Comparison of ENCODE assay signal across 18 cellular contexts in the genomic region with DNA sequence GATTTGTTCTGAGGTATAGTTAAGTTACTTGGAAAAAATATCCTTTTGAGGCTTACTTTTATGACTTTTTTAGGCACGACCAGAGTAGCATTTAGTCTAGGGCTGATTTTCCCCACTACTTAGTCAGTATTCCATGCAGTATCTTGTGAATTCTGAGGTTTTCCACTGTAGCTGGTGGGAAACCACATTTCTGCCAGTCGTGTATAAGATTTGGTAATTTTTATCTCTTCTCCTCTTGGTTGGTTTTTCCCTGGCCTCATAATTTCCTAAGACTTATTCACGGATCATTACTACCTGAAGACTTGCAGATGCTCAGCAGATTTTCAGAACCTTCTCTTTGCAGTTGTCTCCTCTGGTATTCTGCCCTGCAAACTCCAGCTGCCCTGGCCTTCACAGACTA. TPM values are rescaled to one million over a fixed set of nuclear protein-coding genes. Genes with fewer than 3 reads are reported as not detected.
A peak's percentile ranks its signal among the peaks of the same experiment; 100 is the strongest.
DNase-seq lines count a peak whose midpoint lies in the region; ATAC-seq and TF ChIP-seq lines count a peak whose summit lies in the region.
"Had no signal": no experiment of that assay in that cellular context is flagged by ENCODE, and none has a peak within 500 bp of the region (broad histone marks: within the 10 kb centered on the region; RNA-seq: fewer than 3 reads in every experiment).

No MANE protein-coding gene starts in this region.

- no peak for ATAC-seq in stimulated activated naive CD8-positive, alpha-beta T cell treated with anti-CD3 and anti-CD28 coated beads, Interleukin-15, amount 100 ng/mL, for 72 hours
- no peak for ATAC-seq in GM18909 (IDR thresholded peaks at IDR 0.05; ENCODE audit: poor library complexity, unreplicated experiment)
- ATAC-seq in GM19463 (IDR thresholded peaks at IDR 0.05; ENCODE audit: unreplicated experiment): no peak
- ATAC-seq: GM23338, HCT116 had no signal

- TF ChIP-seq CTCF in endodermal cell (conservative IDR thresholded peaks at IDR 0.05): no peak

- peak overlapping the region; percentile 47 for H3K27ac Mint-ChIP-seq in stimulated activated naive CD8-positive, alpha-beta T cell treated with anti-CD3 and anti-CD28 coated beads, Interleukin-15, Interleukin-2, amounts not matched to agents 100 ng/mL and 50 ng/mL, for 24 hours
- no peak overlapping the region for H3K27ac Mint-ChIP-seq in stimulated activated naive CD8-positive, alpha-beta T cell treated with anti-CD3 and anti-CD28 coated beads, Interleukin-15, amount 100 ng/mL, for 72 hours
- peak overlapping the region; percentile 49 for H3K27ac Mint-ChIP-seq in endodermal cell
- H3K27ac Mint-ChIP-seq: GM23338, HFFc6 had no signal

- H3K27me3 Mint-ChIP-seq in stimulated activated naive CD8-positive, alpha-beta T cell treated with anti-CD3 and anti-CD28 coated beads, Interleukin-15, Interleukin-2, amounts not matched to agents 100 ng/mL and 50 ng/mL, for 24 hours: no peaks in the 10 kb centered on the region
- H3K27me3 Mint-ChIP-seq in stimulated activated naive CD8-positive, alpha-beta T cell treated with anti-CD3 and anti-CD28 coated beads, Interleukin-15, amount 100 ng/mL, for 72 hours: no peaks in the 10 kb centered on the region
- H3K27me3 Mint-ChIP-seq in endodermal cell (ENCODE audit: insufficient read depth): no peaks in the 10 kb centered on the region
- H3K27me3 Mint-ChIP-seq: CD4-positive, CD25-positive, alpha-beta regulatory T cell had no signal

- H3K4me1 Mint-ChIP-seq in stimulated activated naive CD8-positive, alpha-beta T cell treated with anti-CD3 and anti-CD28 coated beads, Interleukin-15, Interleukin-2, amounts not matched to agents 100 ng/mL and 50 ng/mL, for 24 hours (ENCODE audit: low read depth): peaks cover 36% of the 10 kb centered on the region
- H3K4me1 Mint-ChIP-seq in stimulated activated naive CD8-positive, alpha-beta T cell treated with anti-CD3 and anti-CD28 coated beads, Interleukin-15, amount 100 ng/mL, for 72 hours: peaks cover 28% of the 10 kb centered on the region
- H3K4me1 Mint-ChIP-seq in endodermal cell: no peaks in the 10 kb centered on the region
- H3K4me1 Mint-ChIP-seq: GM23338 had no signal

- WGBS in endodermal cell (ENCODE audit: insufficient coverage in 1 of 2, insufficient read length in 1 of 2), 2 experiments: 84 to 99% methylated on average over 3 of the region's 3 CpGs

- H3K36me3 Mint-ChIP-seq in stimulated activated naive CD8-positive, alpha-beta T cell treated with anti-CD3 and anti-CD28 coated beads, Interleukin-15, Interleukin-2, amounts not matched to agents 100 ng/mL and 50 ng/mL, for 24 hours (ENCODE audit: low read depth): peaks cover 72% of the 10 kb centered on the region
- H3K36me3 Mint-ChIP-seq in endodermal cell (ENCODE audit: low read depth): peaks cover 68% of the 10 kb centered on the region

- no peaks in the 10 kb centered on the region for H3K27me3 ChIP-seq in endodermal cell (ENCODE audit: control insufficient read depth, insufficient read depth, low read length, poor library complexity, severe bottlenecking)
- H3K27me3 ChIP-seq: BLaER1 treated with 17β-estradiol and CSF1 and Interleukin-3, amounts not matched to agents 10 nM and 100 nM had no signal

- H3K9ac ChIP-seq in endodermal cell (ENCODE audit: extremely low read depth, low read length, poor library complexity, severe bottlenecking): no peak overlapping the region
- H3K9ac ChIP-seq: BLaER1 treated with 17β-estradiol and CSF1 and Interleukin-3, amounts not matched to agents 10 nM and 100 nM had no signal

- peaks cover 78% of the 10 kb centered on the region for H3K36me3 ChIP-seq in endodermal cell (ENCODE audit: control insufficient read depth, insufficient read depth, low read length)

- no peaks in the 10 kb centered on the region for H3K9me3 Mint-ChIP-seq in stimulated activated naive CD8-positive, alpha-beta T cell treated with anti-CD3 and anti-CD28 coated beads, Interleukin-15, Interleukin-2, amounts not matched to agents 100 ng/mL and 50 ng/mL, for 24 hours
- H3K9me3 Mint-ChIP-seq in stimulated activated naive CD8-positive, alpha-beta T cell treated with anti-CD3 and anti-CD28 coated beads, Interleukin-15, amount 100 ng/mL, for 72 hours: no peaks in the 10 kb centered on the region
- no peaks in the 10 kb centered on the region for H3K9me3 Mint-ChIP-seq in endodermal cell
- H3K9me3 Mint-ChIP-seq: CD8-positive, alpha-beta memory T cell; GM23338; HFFc6 had no signal

- H3K9me3 ChIP-seq in endodermal cell (ENCODE audit: control insufficient read depth, low read length): no peaks in the 10 kb centered on the region
- H3K9me3 ChIP-seq: BLaER1 treated with 17β-estradiol and CSF1 and Interleukin-3, amounts not matched to agents 10 nM and 100 nM had no signal

- no peak overlapping the region for H3K4me3 Mint-ChIP-seq in stimulated activated naive CD8-positive, alpha-beta T cell treated with anti-CD3 and anti-CD28 coated beads, Interleukin-15, Interleukin-2, amounts not matched to agents 100 ng/mL and 50 ng/mL, for 24 hours
- H3K4me3 Mint-ChIP-seq in stimulated activated naive CD8-positive, alpha-beta T cell treated with anti-CD3 and anti-CD28 coated beads, Interleukin-15, amount 100 ng/mL, for 72 hours: no peak overlapping the region
- no peak overlapping the region for H3K4me3 Mint-ChIP-seq in endodermal cell
- H3K4me3 Mint-ChIP-seq: CD4-positive, CD25-positive, alpha-beta regulatory T cell; CD8-positive, alpha-beta memory T cell; GM23338; HFFc6 had no signal

- no peak overlapping the region for H3K4me3 ChIP-seq in endodermal cell (ENCODE audit: low read length)
- H3K4me3 ChIP-seq: BLaER1 treated with 17β-estradiol and CSF1 and Interleukin-3, amounts not matched to agents 10 nM and 100 nM; GM23338 had no signal

- DNase-seq in stimulated activated naive CD8-positive, alpha-beta T cell treated with anti-CD3 and anti-CD28 coated beads, Interleukin-15, amount 100 ng/mL, for 72 hours: no peak
- DNase-seq in amniotic epithelial cell (ENCODE audit: low read depth): peak; percentile 80
- no peak for DNase-seq in endodermal cell
- peak; percentile 9 for DNase-seq in renal cortical epithelial cell (ENCODE audit: low read depth)
- DNase-seq in amygdala (lab: John Stamatoyannopoulos, UW): no peak
- DNase-seq: 8988T; CD4-positive, CD25-positive, alpha-beta regulatory T cell; CD8-positive, alpha-beta memory T cell; COR-L47; HFFc6; IMR-90; KBM-7 had no signal

- H3K27ac ChIP-seq in endodermal cell (ENCODE audit: low read depth, low read length): no peak overlapping the region
- H3K27ac ChIP-seq: BLaER1 treated with 17β-estradiol and CSF1 and Interleukin-3, amounts not matched to agents 10 nM and 100 nM had no signal

- no peaks in the 10 kb centered on the region for H3K4me1 ChIP-seq in endodermal cell (ENCODE audit: control insufficient read depth, insufficient read depth, low read length)

RNA-seq across cellular contexts. Expression of a gene that starts 23.5 kb away (rescaled TPM):
- total RNA-seq in endodermal cell (100 to 1,000 TPM in 1 of 2 donors, 10 to 100 TPM in 1; 91.0 to 106 TPM), renal cortical epithelial cell (138 and 161 TPM in 2 replicates)
- 68.1 TPM for polyA plus RNA-seq in endodermal cell (2013, experiment 1 of 2)
- 55.4 TPM for polyA plus RNA-seq in endodermal cell (2013, experiment 2 of 2)

RNA-seq across cellular contexts. Expression of a gene that starts 23.8 kb away (rescaled TPM):
- total RNA-seq in endodermal cell (10 to 100 TPM; 27.9 to 29.0 TPM), renal cortical epithelial cell (23.4 and 39.8 TPM in 2 replicates)
- 21.2 TPM for polyA plus RNA-seq in endodermal cell (2013, experiment 1 of 2)
- 22.4 TPM for polyA plus RNA-seq in endodermal cell (2013, experiment 2 of 2)

Comparison
In these comparisons a context has a peak if more than half of its experiments do, and no peak if none do; other contexts are left out.
1. H3K27ac Mint-ChIP-seq: peak in stimulated activated naive CD8-positive, alpha-beta T cell treated with anti-CD3 and anti-CD28 coated beads, Interleukin-15, Interleukin-2, amounts not matched to agents 100 ng/mL and 50 ng/mL, for 24 hours (single experiment) and endodermal cell (single experiment); none in stimulated activated naive CD8-positive, alpha-beta T cell treated with anti-CD3 and anti-CD28 coated beads, Interleukin-15, amount 100 ng/mL, for 72 hours (0 of 2).
2. DNase-seq: peak in amniotic epithelial cell (single experiment) and renal cortical epithelial cell (single experiment); none in stimulated activated naive CD8-positive, alpha-beta T cell treated with anti-CD3 and anti-CD28 coated beads, Interleukin-15, amount 100 ng/mL, for 72 hours (0 of 2), endodermal cell (single experiment) and amygdala (0 of 56).